ENCODE assay signal across 14 cellular contexts in the genomic region with DNA sequence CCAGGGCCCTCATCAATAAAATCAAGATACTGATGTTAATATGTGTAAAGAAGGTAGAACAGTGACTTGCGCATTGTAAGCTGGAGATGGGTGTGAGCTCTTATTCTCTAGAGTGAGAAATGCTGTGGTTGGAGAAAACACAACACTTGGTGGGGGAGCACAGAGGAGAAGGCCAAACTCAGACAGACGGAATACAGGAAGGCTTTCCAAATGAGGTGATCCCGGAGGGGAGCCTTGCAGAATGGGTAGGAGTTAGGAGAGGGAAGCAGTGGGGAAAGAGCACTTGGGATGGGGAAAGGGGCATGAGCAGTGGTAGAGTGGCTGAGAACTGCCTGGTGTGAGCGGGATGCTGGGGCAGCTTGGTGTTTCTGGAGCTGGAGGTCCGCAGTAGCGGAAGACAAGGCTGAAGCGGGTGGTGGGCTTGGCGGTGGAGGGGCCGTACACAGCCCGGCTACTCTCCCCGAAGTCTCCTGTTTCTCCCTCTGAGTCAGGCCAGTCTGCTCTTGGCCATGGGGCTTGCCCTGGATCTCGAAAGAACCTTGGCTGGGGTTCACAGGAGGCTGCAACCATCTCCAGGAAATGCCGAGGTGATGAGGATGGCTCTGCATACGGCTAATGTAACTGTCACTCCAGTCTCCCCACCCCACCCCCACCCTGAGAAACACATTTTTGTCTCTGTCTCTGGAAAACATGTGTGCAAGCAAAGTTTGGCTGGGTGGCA. TPM values are rescaled to one million over a fixed set of nuclear protein-coding genes. Genes with fewer than 3 reads are reported as not detected.
A peak's percentile ranks its signal among the peaks of the same experiment; 100 is the strongest.
DNase-seq lines count a peak whose midpoint lies in the region; FAIRE-seq and TF ChIP-seq lines count a peak whose summit lies in the region.
"Had no signal": no experiment of that assay in that cellular context is flagged by ENCODE, and none has a peak within 500 bp of the region (broad histone marks: within the 10 kb centered on the region; RNA-seq: fewer than 3 reads in every experiment).

No MANE protein-coding gene starts in this region.

- no peak overlapping the region for H2AK5ac ChIP-seq in mesendoderm (ENCODE audit: low read length)

- H3K27ac ChIP-seq in mesendoderm (ENCODE audit: low read depth, low read length): peak overlapping the region; percentile 63
- H3K27ac ChIP-seq in prostate gland: no peak overlapping the region
- H3K27ac ChIP-seq: BLaER1 had no signal

- H3K23ac ChIP-seq in mesendoderm (ENCODE audit: low read length): no peak overlapping the region

- H3K36me3 ChIP-seq in mesendoderm (ENCODE audit: control insufficient read depth, insufficient read depth, low read length) (no peaks in the 10 kb centered on the region), prostate gland (no peaks in the 10 kb centered on the region)
- H3K36me3 ChIP-seq: BLaER1 had no signal

- no peaks in the 10 kb centered on the region for H3K79me1 ChIP-seq in mesendoderm (ENCODE audit: low read length)

- TF ChIP-seq POLR2A in prostate gland (IDR thresholded peaks at IDR 0.05): no peak

- no peak for TF ChIP-seq CTCF in prostate gland (IDR thresholded peaks at IDR 0.05)

- WGBS in mesendoderm (ENCODE audit: extremely low coverage, insufficient coverage, low lambda C conversion rate): no CpG with 5 or more reads among the region's 14 CpGs
- WGBS in prostate gland: 63% methylated on average over 13 of the region's 14 CpGs

- H2BK15ac ChIP-seq in mesendoderm (replicated peaks; ENCODE audit: low read depth): no peak overlapping the region

- no peaks in the 10 kb centered on the region for H3K79me2 ChIP-seq in mesendoderm (ENCODE audit: control insufficient read depth, insufficient read depth, low read length)

- no peak overlapping the region for H2BK120ac ChIP-seq in mesendoderm (ENCODE audit: low read depth, low read length)

- no peak overlapping the region for H2BK5ac ChIP-seq in mesendoderm (ENCODE audit: low read length)

- H3K56ac ChIP-seq in mesendoderm (ENCODE audit: low read length): peak overlapping the region; percentile 25

- H4K8ac ChIP-seq in mesendoderm (ENCODE audit: low read depth, low read length): no peak overlapping the region

- H3K4me2 ChIP-seq in mesendoderm (ENCODE audit: low read length): no peak overlapping the region
- H3K4me2 ChIP-seq: BLaER1 had no signal

- H3K4me1 ChIP-seq in mesendoderm (ENCODE audit: control insufficient read depth, low read depth, low read length): no peaks in the 10 kb centered on the region
- H3K4me1 ChIP-seq in prostate gland (replicated peaks): no peaks in the 10 kb centered on the region
- H3K4me1 ChIP-seq: BLaER1 had no signal

- H4K5ac ChIP-seq in mesendoderm (ENCODE audit: low read length): no peak overlapping the region

- FAIRE-seq in frontal cortex (lab: Jason Lieb, UNC): no peak

- H3K9ac ChIP-seq in mesendoderm (ENCODE audit: low read length): no peak overlapping the region
- H3K9ac ChIP-seq: BLaER1 had no signal

- H3K27me3 ChIP-seq in mesendoderm (ENCODE audit: insufficient read depth, low read length, poor library complexity) (no peaks in the 10 kb centered on the region), prostate gland (replicated peaks; ENCODE audit: insufficient read depth) (no peaks in the 10 kb centered on the region)

- intact Hi-C loops in prostate gland (cut with DNase I): no loop called here

- H3K9me3 ChIP-seq in prostate gland: no peaks in the 10 kb centered on the region
- H3K9me3 ChIP-seq: BLaER1 had no signal

- H3K4me3 ChIP-seq in mesendoderm (ENCODE audit: low read length) (no peak overlapping the region), prostate gland (no peak overlapping the region)
- H3K4me3 ChIP-seq: BLaER1 had no signal

- H3K4ac ChIP-seq in mesendoderm (ENCODE audit: low read depth, low read length): no peak overlapping the region

- peak; percentile 51 for DNase-seq in 8988T
- peak; percentile 90 for DNase-seq in HT1080 (ENCODE audit: low read depth)
- peak; percentile 62 for DNase-seq in dermis blood vessel endothelial cell
- DNase-seq in mesendoderm: peak; percentile 60
- DNase-seq in frontal cortex (ENCODE audit: low spot score in 2 of 2): no peak
- no peak for DNase-seq in prostate gland (ENCODE audit: low spot score)
- no peak for DNase-seq in COR-L47 (lab: John Stamatoyannopoulos, UW)
- DNase-seq in GF-D8 (lab: John Stamatoyannopoulos, UW): no peak
- DNase-seq: effector CD8-positive, alpha-beta T cell; NCI-H2107; T-cell had no signal

- H3K18ac ChIP-seq in mesendoderm (ENCODE audit: low read length): peak overlapping the region; percentile 54

RNA-seq across cellular contexts. Expression of gene PLAC1, which starts 11.3 kb away (rescaled TPM):
- 0.57 and 2.1 TPM in 2 replicates for total RNA-seq in HT1080 (2014; rRNA removed; shearing (Covaris generic))
- 0.97 and 1.5 TPM in 2 replicates for polyA plus RNA-seq in HT1080 (2015; cell fraction: cytosol; rRNA removed)
- polyA plus RNA-seq in HT1080 (2015; cell fraction: nucleus; rRNA removed): 0.63 and 1.5 TPM in 2 replicates
- total RNA-seq in dermis blood vessel endothelial cell (not detected in 2 replicates), frontal cortex (not detected), prostate gland (1 to 10 TPM in 1 of 2 donors, not detected in 1; 1.5 TPM)
- polyA plus RNA-seq in mesendoderm (2013, experiment 1 of 2): 0.56 TPM
- 0.70 TPM for polyA plus RNA-seq in mesendoderm (2013, experiment 2 of 2)
- total RNA-seq: activated T-helper 1 cell treated with anti-CD3 and anti-CD28 coated beads, Interleukin-12 subunit alpha, Interleukin-12 subunit beta, Interleukin-2, Interleukin-4 antibody, amounts not matched to agents 30 ng/mL and 10 ng/mL and 1 ng/mL, durations not matched to agents 14 hours and 24 hours and 36 hours; mesenteric fat pad; T-cell had no signal

Comparison
In these comparisons a context has a peak if more than half of its experiments do, and no peak if none do; other contexts are left out.
1. DNase-seq: peak in 8988T (single experiment), HT1080 (single experiment), dermis blood vessel endothelial cell (single experiment) and mesendoderm (single experiment); none in frontal cortex (0 of 2), prostate gland (single experiment), COR-L47 (single experiment) and GF-D8 (single experiment).